In the genomic region with DNA sequence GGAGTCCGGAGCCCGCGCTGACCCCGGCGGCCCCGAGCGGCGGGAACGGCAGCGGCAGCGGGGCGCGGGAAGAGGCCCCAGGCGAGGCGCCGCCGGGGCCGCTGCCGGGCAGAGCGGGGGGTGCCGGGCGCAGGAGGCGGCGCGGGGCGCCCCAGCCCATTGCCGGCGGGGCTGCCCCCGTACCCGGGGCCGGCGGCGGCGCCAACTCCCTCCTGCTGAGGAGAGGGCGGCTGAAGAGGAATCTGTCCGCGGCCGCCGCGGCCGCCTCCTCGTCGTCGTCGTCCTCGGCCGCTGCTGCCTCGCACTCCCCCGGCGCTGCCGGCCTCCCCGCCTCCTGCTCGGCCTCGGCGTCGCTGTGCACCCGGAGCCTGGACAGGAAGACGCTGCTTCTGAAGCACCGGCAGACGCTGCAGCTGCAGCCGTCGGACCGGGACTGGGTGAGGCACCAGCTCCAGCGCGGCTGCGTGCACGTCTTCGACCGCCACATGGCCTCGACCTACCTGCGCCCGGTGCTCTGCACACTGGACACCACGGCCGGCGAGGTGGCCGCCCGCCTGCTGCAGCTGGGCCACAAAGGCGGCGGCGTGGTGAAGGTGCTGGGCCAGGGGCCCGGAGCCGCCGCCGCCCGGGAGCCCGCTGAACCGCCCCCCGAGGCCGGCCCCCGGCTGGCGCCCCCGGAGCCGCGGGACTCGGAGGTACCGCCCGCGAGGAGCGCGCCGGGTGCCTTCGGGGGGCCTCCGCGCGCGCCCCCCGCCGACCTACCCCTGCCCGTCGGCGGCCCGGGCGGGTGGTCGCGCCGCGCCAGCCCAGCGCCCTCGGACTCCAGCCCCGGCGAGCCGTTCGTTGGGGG, we compare ENCODE assay signal across 8 cellular contexts. TPM values are rescaled to one million over a fixed set of nuclear protein-coding genes. Genes with fewer than 3 reads are reported as not detected.
DNase-seq lines count a peak whose midpoint lies in the region; ATAC-seq and TF ChIP-seq lines count a peak whose summit lies in the region.

No MANE protein-coding gene starts in this region.

- H3K4me3 Mint-ChIP-seq in activated CD4-positive, alpha-beta T cell treated with anti-CD3 and anti-CD28 coated beads, Interleukin-2, amount 10 ng/mL, durations not matched to agents 24 days and 14 days, result peak overlapping the region; percentile 72
- peak overlapping the region; percentile 77 for H3K4me3 Mint-ChIP-seq in dendritic cell treated with granulocyte-macrophage colony-stimulating factor and Interleukin-4, amounts not matched to agents 40 ng/mL and 50 ng/mL, for 4 days

- H3K9me3 ChIP-seq in right lobe of liver, result no peaks in the 10 kb centered on the region

- H3K27ac ChIP-seq in right lobe of liver, result peak overlapping the region; percentile 77 to 95 (median 79)

- DNase-seq in NCI-H1417 (lab: John Stamatoyannopoulos, UW) (peak; percentile 16 to 88 (median 83)), NCI-H1417 treated with DMSO at 0.1 percent for 48 hours (lab: John Stamatoyannopoulos, UW) (no peak), HFF-Myc (ENCODE audit: extremely low read depth, low read depth) (no peak), NB4 (ENCODE audit: low read depth) (peak; percentile 77), right lobe of liver (peak; percentile 65 to 76 (median 68))
- DNase-seq in activated CD4-positive, alpha-beta T cell treated with anti-CD3 and anti-CD28 coated beads, Interleukin-2, amount 10 ng/mL, durations not matched to agents 24 days and 14 days, result peak; percentile 90
- DNase-seq in stimulated activated CD4-positive, alpha-beta T cell treated with anti-CD3 and anti-CD28 coated beads, TNF-alpha, amount 100 ng/mL, for 1 hour (ENCODE audit: low read depth in 3 of 3, low spot score in 1 of 3), result peak in 2 of 3 donors; percentile 14 to 24

- TF ChIP-seq CTCF in HFF-Myc (IDR thresholded peaks at IDR 0.05; ENCODE audit: low read depth, low read length, missing control alignments), result no peak
- no peak for TF ChIP-seq CTCF in NB4 (IDR thresholded peaks at IDR 0.05; ENCODE audit: low read depth, low read length)
- TF ChIP-seq CTCF in right lobe of liver (IDR thresholded peaks at IDR 0.05), result no peak

- H3K4me1 ChIP-seq in right lobe of liver, result peaks cover 0 to 18% (median 5%) of the 10 kb centered on the region in 4 donors

- intact Hi-C loops in activated CD4-positive, alpha-beta T cell treated with anti-CD3 and anti-CD28 coated beads, Interleukin-2, amount 10 ng/mL, durations not matched to agents 24 days and 14 days (cut with micrococcal nuclease), result loop anchor here (1.0 to 5.0 kb wide), 12 partner anchors 51 to 1231 kb away; a partner anchor contains a TSS
- intact Hi-C loops in dendritic cell treated with granulocyte-macrophage colony-stimulating factor and Interleukin-4, amounts not matched to agents 40 ng/mL and 50 ng/mL, for 4 days (cut with micrococcal nuclease), result loop anchor here (1.0 to 10.0 kb wide), 5 partner anchors 99 to 1259 kb away; a partner anchor contains a TSS
- intact Hi-C loops in right lobe of liver (cut with DNase I), result loop anchor here in 1 of 2 donors (10.0 kb wide), 1 partner anchor 269 kb away; no protein-coding TSS in a partner anchor

- H3K4me1 Mint-ChIP-seq in activated CD4-positive, alpha-beta T cell treated with anti-CD3 and anti-CD28 coated beads, Interleukin-2, amount 10 ng/mL, durations not matched to agents 24 days and 14 days, result peaks cover 26% of the 10 kb centered on the region
- peaks cover 28% of the 10 kb centered on the region for H3K4me1 Mint-ChIP-seq in dendritic cell treated with granulocyte-macrophage colony-stimulating factor and Interleukin-4, amounts not matched to agents 40 ng/mL and 50 ng/mL, for 4 days (ENCODE audit: low read depth)

- no peaks in the 10 kb centered on the region for H3K9me3 Mint-ChIP-seq in activated CD4-positive, alpha-beta T cell treated with anti-CD3 and anti-CD28 coated beads, Interleukin-2, amount 10 ng/mL, durations not matched to agents 24 days and 14 days
- H3K9me3 Mint-ChIP-seq in dendritic cell treated with granulocyte-macrophage colony-stimulating factor and Interleukin-4, amounts not matched to agents 40 ng/mL and 50 ng/mL, for 4 days, result no peaks in the 10 kb centered on the region

- H3K27ac Mint-ChIP-seq in activated CD4-positive, alpha-beta T cell treated with anti-CD3 and anti-CD28 coated beads, Interleukin-2, amount 10 ng/mL, durations not matched to agents 24 days and 14 days, result peak overlapping the region; percentile 37
- H3K27ac Mint-ChIP-seq in dendritic cell treated with granulocyte-macrophage colony-stimulating factor and Interleukin-4, amounts not matched to agents 40 ng/mL and 50 ng/mL, for 4 days, result peak overlapping the region; percentile 81

- H3K4me3 ChIP-seq in HFF-Myc (replicated peaks; ENCODE audit: low read depth, low read length) (peak overlapping the region; percentile 51), NB4 (ENCODE audit: low read depth, low read length) (peak overlapping the region; percentile 78), right lobe of liver (peak overlapping the region; percentile 65 to 73 (median 70))

- H3K27me3 Mint-ChIP-seq in activated CD4-positive, alpha-beta T cell treated with anti-CD3 and anti-CD28 coated beads, Interleukin-2, amount 10 ng/mL, durations not matched to agents 24 days and 14 days, result peaks cover 27% of the 10 kb centered on the region
- peaks cover 1% of the 10 kb centered on the region for H3K27me3 Mint-ChIP-seq in dendritic cell treated with granulocyte-macrophage colony-stimulating factor and Interleukin-4, amounts not matched to agents 40 ng/mL and 50 ng/mL, for 4 days

- no peaks in the 10 kb centered on the region for H3K27me3 ChIP-seq in right lobe of liver

- no CpG with 5 or more reads among the region's 123 CpGs for WGBS in right lobe of liver (ENCODE audit: insufficient coverage, low coverage, low lambda C conversion rate, missing lambda C conversion rate)

- H3K36me3 Mint-ChIP-seq in activated CD4-positive, alpha-beta T cell treated with anti-CD3 and anti-CD28 coated beads, Interleukin-2, amount 10 ng/mL, durations not matched to agents 24 days and 14 days (ENCODE audit: low read depth), result peaks cover 2% of the 10 kb centered on the region
- no peaks in the 10 kb centered on the region for H3K36me3 Mint-ChIP-seq in dendritic cell treated with granulocyte-macrophage colony-stimulating factor and Interleukin-4, amounts not matched to agents 40 ng/mL and 50 ng/mL, for 4 days (ENCODE audit: low read depth)

- peak in 2 of 4 donors; percentile 1 for ATAC-seq in right lobe of liver

- H3K36me3 ChIP-seq in right lobe of liver, result no peaks in the 10 kb centered on the region

- TF ChIP-seq POLR2A in NB4 (IDR thresholded peaks at IDR 0.05; ENCODE audit: extremely low read depth, insufficient read length), result no peak
- no peak for TF ChIP-seq POLR2A in right lobe of liver (IDR thresholded peaks at IDR 0.05)

RNA-seq across cellular contexts. Expression of a gene that starts 0.7 kb away (rescaled TPM):
- total RNA-seq in activated CD4-positive, alpha-beta T cell treated with anti-CD3 and anti-CD28 coated beads, Interleukin-2, amount 10 ng/mL, durations not matched to agents 24 days and 14 days, result 12.3 and 14.3 TPM in 2 replicates
- 10 to 100 TPM in 5 of 6 experiments, 1 to 10 TPM in 1; 8.6 to 19.3 (median 17.0) TPM for total RNA-seq in right lobe of liver

Comparison
In these comparisons a context has a peak if more than half of its experiments do, and no peak if none do; other contexts are left out.
1. DNase-seq: peak in NCI-H1417 (3 of 3), NB4 (single experiment), activated CD4-positive, alpha-beta T cell treated with anti-CD3 and anti-CD28 coated beads, Interleukin-2, amount 10 ng/mL, durations not matched to agents 24 days and 14 days (single experiment), right lobe of liver (3 of 3) and stimulated activated CD4-positive, alpha-beta T cell treated with anti-CD3 and anti-CD28 coated beads, TNF-alpha, amount 100 ng/mL, for 1 hour (2 of 3); none in NCI-H1417 treated with DMSO at 0.1 percent for 48 hours (single experiment) and HFF-Myc (single experiment).
2. Peak in every context shown above with its lines, with median percentiles within 50 percentile points of each other: H3K4me3 ChIP-seq.